ENCODE assay signal across 15 cellular contexts in genomic region chr7:111638048-111638447, GRCh38.
"Had no signal": no experiment of that assay in that cellular context is flagged by ENCODE, and none has a peak within 500 bp of the region (broad histone marks: within the 10 kb centered on the region; RNA-seq: fewer than 3 reads in every experiment).

No MANE protein-coding gene starts in this region.

- H3K4me3 ChIP-seq: adrenal gland, heart left ventricle, thyroid gland had no signal

- H3K4me1 ChIP-seq: adrenal gland, parathyroid adenoma, thyroid gland had no signal

- H3K27me3 ChIP-seq: adrenal gland, heart left ventricle, thyroid gland had no signal

- H3K27ac ChIP-seq: adrenal gland, heart left ventricle, parathyroid adenoma, thyroid gland, WERI-Rb-1 had no signal

- H3K36me3 ChIP-seq: adrenal gland, heart left ventricle, thyroid gland, WERI-Rb-1 had no signal

- H3K9me3 ChIP-seq: adrenal gland, heart left ventricle, thyroid gland had no signal

- DNase-seq: activated gamma-delta T cell treated with Interleukin-2 at 50 U/mL for 16 hours; activated T-cell treated with anti-CD3 and anti-CD28 coated beads, Interleukin-2, amount 50 U/mL, for 1 hour; adrenal gland; central memory CD4-positive, alpha-beta T cell; dermis blood vessel endothelial cell; effector CD8-positive, alpha-beta T cell; erythroblast; heart left ventricle; nucleus accumbens; stimulated activated CD4-positive, alpha-beta T cell treated with anti-CD3 and anti-CD28 coated beads, Interleukin-1b, Interleukin-23, amount 100 ng/mL, for 48 hours; substantia nigra; T-helper 1 cell; thyroid gland; WERI-Rb-1 had no signal
